Comparison of ENCODE assay signal across 8 cellular contexts in the genomic region with DNA sequence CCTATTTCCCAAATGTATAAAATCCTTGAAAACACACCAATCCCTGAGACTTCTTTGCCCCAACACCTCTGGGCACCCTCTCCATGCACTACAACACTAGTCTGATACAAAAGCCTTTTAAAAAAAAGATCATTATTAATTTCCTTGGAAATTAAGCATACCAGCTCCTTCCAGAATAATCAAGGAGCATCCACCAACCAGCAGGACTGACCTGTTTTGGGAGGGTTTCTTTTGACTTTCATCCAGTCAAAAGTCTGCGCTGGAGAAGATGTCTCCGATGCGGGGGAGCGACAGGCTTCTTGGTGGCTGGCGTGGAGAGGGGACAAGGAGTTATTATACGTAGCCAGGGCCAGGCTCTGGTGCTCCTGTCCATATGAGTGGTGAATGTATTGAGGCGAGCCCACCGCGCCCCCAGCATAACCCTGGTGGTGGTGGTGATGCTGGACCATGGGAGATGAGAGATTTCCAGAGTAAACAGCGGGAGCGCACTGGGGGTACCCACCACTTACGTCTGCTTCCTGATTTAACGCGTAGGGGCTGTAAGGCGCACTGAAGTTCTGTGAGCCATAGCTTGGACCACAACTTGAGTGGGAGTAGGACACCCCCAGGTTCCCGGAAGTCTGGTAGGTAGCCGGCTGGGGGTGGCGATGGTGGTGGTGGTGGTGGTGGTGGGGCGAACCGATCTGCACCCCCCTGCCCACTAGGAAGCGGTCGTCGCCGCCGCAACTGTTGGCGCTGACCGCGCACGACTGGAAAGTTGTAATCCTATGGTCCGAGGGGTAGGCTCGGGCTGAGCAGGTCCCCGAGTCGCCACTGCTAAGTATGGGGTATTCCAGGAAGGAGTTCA. TPM values are rescaled to one million over a fixed set of nuclear protein-coding genes. Genes with fewer than 3 reads are reported as not detected.
DNase-seq lines count a peak whose midpoint lies in the region; ATAC-seq and TF ChIP-seq lines count a peak whose summit lies in the region.

No MANE protein-coding gene starts in this region.

- no peaks in the 10 kb centered on the region for H3K36me3 ChIP-seq in breast epithelium

- TF ChIP-seq CTCF in breast epithelium (IDR thresholded peaks at IDR 0.05) = no peak

- H3K4me3 Mint-ChIP-seq in IgD-negative memory B cell = peak overlapping the region; percentile 80 to 96 (median 94)
- peak overlapping the region; percentile 79 to 94 (median 92) for H3K4me3 Mint-ChIP-seq in naive thymus-derived CD8-positive, alpha-beta T cell

- no peak for TF ChIP-seq POLR2A in breast epithelium (IDR thresholded peaks at IDR 0.05)

- no peaks in the 10 kb centered on the region for H3K9me3 ChIP-seq in breast epithelium

- no peaks in the 10 kb centered on the region for H3K27me3 ChIP-seq in breast epithelium

- H3K9me3 Mint-ChIP-seq in IgD-negative memory B cell = peaks cover 0 to 2% (median 0%) of the 10 kb centered on the region in 3 donors
- H3K9me3 Mint-ChIP-seq in naive thymus-derived CD8-positive, alpha-beta T cell = peaks cover 0 to 3% (median 0%) of the 10 kb centered on the region in 9 donors

- peak overlapping the region; percentile 73 to 89 (median 82) for H3K27ac Mint-ChIP-seq in IgD-negative memory B cell
- peak overlapping the region in 8 of 10 donors; percentile 57 to 84 (median 73) for H3K27ac Mint-ChIP-seq in naive thymus-derived CD8-positive, alpha-beta T cell

- ATAC-seq in GM19395 (IDR thresholded peaks at IDR 0.05; ENCODE audit: unreplicated experiment) = peak; percentile 11
- peak in 1 of 2 donors; percentile 24 for ATAC-seq in naive thymus-derived CD8-positive, alpha-beta T cell

- H3K4me1 Mint-ChIP-seq in IgD-negative memory B cell = peaks cover 10 to 25% (median 12%) of the 10 kb centered on the region in 3 donors
- peaks cover 19 to 56% (median 33%) of the 10 kb centered on the region in 4 donors for H3K4me1 Mint-ChIP-seq in naive thymus-derived CD8-positive, alpha-beta T cell

- H3K27ac ChIP-seq in breast epithelium = peak overlapping the region; percentile 98 to 99

- H3K4me3 ChIP-seq in breast epithelium = peak overlapping the region; percentile 83 to 99 (median 84)

- CTCF ChIA-PET in HEK293T (lab: Yijun Ruan, JAX) = no interaction called here

- no peak for DNase-seq in breast epithelium (ENCODE audit: low spot score in 2 of 2)
- DNase-seq in naive thymus-derived CD8-positive, alpha-beta T cell = peak in 1 of 10 donors; percentile 5
- no peak for DNase-seq in NCI-H2196 treated with DMSO at 0.1 percent for 48 hours (lab: John Stamatoyannopoulos, UW; ENCODE audit: unreplicated experiment)
- DNase-seq in COR-L47 (lab: John Stamatoyannopoulos, UW) = no peak
- DNase-seq in HEK293T (ENCODE audit: extremely low spot score) = no peak
- no peak for DNase-seq in activated CD8-positive, alpha-beta memory T cell treated with anti-CD3 and anti-CD28 coated beads for 24 hours

- intact Hi-C loops in breast epithelium (cut with DNase I; ENCODE audit: low total_unique reads) = loop anchor here (5.0 kb wide), 2 partner anchors 47 to 612 kb away; partner anchors contain the start of gene HOXA5

- H3K36me3 Mint-ChIP-seq in IgD-negative memory B cell = peaks cover 5% of the 10 kb centered on the region
- H3K36me3 Mint-ChIP-seq in naive thymus-derived CD8-positive, alpha-beta T cell = peaks cover 4 to 16% (median 13%) of the 10 kb centered on the region in 3 donors

- POLR2A ChIA-PET in naive thymus-derived CD8-positive, alpha-beta T cell (lab: Charles Lee) = interaction anchor here (1.4 kb wide), 1 partner anchor 35 kb away, joined by 3 read pairs; the partner anchor contains the start of gene HOXA4
- POLR2A ChIA-PET in HEK293T (lab: Yijun Ruan, JAX) = interaction anchor here (0.7 to 4.8 kb wide), 14 partner anchors 10 to 231 kb away, joined by 3 to 31 read pairs (median 4); partner anchors contain the start of genes HOXA5, HOXA7 and SKAP2

- peaks cover 0 to 3% of the 10 kb centered on the region in 2 donors for H3K4me1 ChIP-seq in breast epithelium

- peaks cover 28% of the 10 kb centered on the region for H3K27me3 Mint-ChIP-seq in IgD-negative memory B cell
- H3K27me3 Mint-ChIP-seq in naive thymus-derived CD8-positive, alpha-beta T cell = peaks cover 57 to 90% (median 68%) of the 10 kb centered on the region in 5 donors

TF ChIP-seq in HEK293T, 16 proteins besides CTCF, POLR2A, EP300 and RAD21:
- no peak for TF ChIP-seq ARNT (IDR thresholded peaks at IDR 0.05)
- TF ChIP-seq TARDBP (IDR thresholded peaks at IDR 0.05) = no peak
- no peak for TF ChIP-seq BHLHE40 (IDR thresholded peaks at IDR 0.05; ENCODE audit: borderline replicate concordance)
- TF ChIP-seq SP1 (IDR thresholded peaks at IDR 0.05) = no peak
- TF ChIP-seq HDGF (IDR thresholded peaks at IDR 0.05; ENCODE audit: borderline replicate concordance) = no peak
- TF ChIP-seq ZNF384 (IDR thresholded peaks at IDR 0.05) = no peak
- no peak for TF ChIP-seq ELF4 (IDR thresholded peaks at IDR 0.05)
- no peak for TF ChIP-seq CTBP1 (IDR thresholded peaks at IDR 0.05; ENCODE audit: borderline replicate concordance)
- TF ChIP-seq PKNOX1 (IDR thresholded peaks at IDR 0.05) = no peak
- no peak for TF ChIP-seq FOXA1 (IDR thresholded peaks at IDR 0.05)
- TF ChIP-seq SUZ12 (IDR thresholded peaks at IDR 0.05) = no peak
- no peak for TF ChIP-seq FOXM1 (IDR thresholded peaks at IDR 0.05; ENCODE audit: borderline replicate concordance)
- no peak for TF ChIP-seq LEF1 (IDR thresholded peaks at IDR 0.05; ENCODE audit: borderline replicate concordance)

RNA-seq across cellular contexts. Expression of gene HOXA1, which starts 0.5 kb away (rescaled TPM):
- polyA plus RNA-seq in IgD-negative memory B cell = 0.24 TPM
- under 1 TPM; 0.33 to 0.80 (median 0.44) TPM for total RNA-seq in breast epithelium
- under 1 TPM; 0.44 to 0.68 TPM for total RNA-seq in naive thymus-derived CD8-positive, alpha-beta T cell
- under 1 TPM in 2 of 3 donors, not detected in 1; 0.15 to 0.38 TPM for polyA plus RNA-seq in naive thymus-derived CD8-positive, alpha-beta T cell

RNA-seq across cellular contexts. Expression of gene HOXA2, which starts 7.2 kb away (rescaled TPM):
- not detected for polyA plus RNA-seq in IgD-negative memory B cell
- total RNA-seq in breast epithelium = 1 to 10 TPM in 2 of 3 donors, under 1 TPM in 1; 0.80 to 5.4 (median 1.3) TPM
- total RNA-seq in naive thymus-derived CD8-positive, alpha-beta T cell = not detected
- polyA plus RNA-seq in naive thymus-derived CD8-positive, alpha-beta T cell = not detected

RNA-seq across cellular contexts. Expression of gene HOXA4, which starts 35.3 kb away (rescaled TPM):
- polyA plus RNA-seq in IgD-negative memory B cell = not detected
- 1 to 10 TPM in 2 of 3 donors, under 1 TPM in 1; 0.80 to 2.8 (median 2.0) TPM for total RNA-seq in breast epithelium
- total RNA-seq in naive thymus-derived CD8-positive, alpha-beta T cell = under 1 TPM in 1 of 2 experiments, not detected in 1; 0.31 TPM
- under 1 TPM in 2 of 3 donors, not detected in 1; 0.22 to 0.38 TPM for polyA plus RNA-seq in naive thymus-derived CD8-positive, alpha-beta T cell

RNA-seq across cellular contexts. Expression of gene HOXA5, which starts 48.2 kb away (rescaled TPM):
- not detected for polyA plus RNA-seq in IgD-negative memory B cell
- 10 to 100 TPM; 11.5 to 48.7 (median 22.6) TPM for total RNA-seq in breast epithelium
- not detected for total RNA-seq in naive thymus-derived CD8-positive, alpha-beta T cell
- polyA plus RNA-seq in naive thymus-derived CD8-positive, alpha-beta T cell = not detected

RNA-seq across cellular contexts. Expression of gene HOXA6, which starts 52.3 kb away (rescaled TPM):
- 0.39 TPM for polyA plus RNA-seq in IgD-negative memory B cell
- total RNA-seq in breast epithelium = 10 to 100 TPM in 1 of 3 donors, 1 to 10 TPM in 2; 7.9 to 16.0 (median 9.0) TPM
- total RNA-seq in naive thymus-derived CD8-positive, alpha-beta T cell = not detected
- not detected for polyA plus RNA-seq in naive thymus-derived CD8-positive, alpha-beta T cell
